In genomic region chr1:230120949-230121381, GRCh38 we compare ENCODE assay signal across 8 cellular contexts. TPM values are rescaled to one million over a fixed set of nuclear protein-coding genes. Genes with fewer than 3 reads are reported as not detected.
DNase-seq lines count a peak whose midpoint lies in the region; ATAC-seq and TF ChIP-seq lines count a peak whose summit lies in the region.

No MANE protein-coding gene starts in this region.

- H3K27me3 Mint-ChIP-seq in naive thymus-derived CD8-positive, alpha-beta T cell: no peaks in the 10 kb centered on the region

- peak overlapping the region in 3 of 10 donors; percentile 2 to 73 (median 42) for H3K27ac Mint-ChIP-seq in naive thymus-derived CD8-positive, alpha-beta T cell

- H3K4me3 ChIP-seq in tibial artery: no peak overlapping the region

- H3K4me1 ChIP-seq in foreskin keratinocyte: peaks cover 32% of the 10 kb centered on the region
- H3K4me1 ChIP-seq in tibial artery: peaks cover 0 to 21% (median 6%) of the 10 kb centered on the region in 4 donors

- peaks cover 0 to 18% (median 10%) of the 10 kb centered on the region in 3 donors for H3K36me3 Mint-ChIP-seq in naive thymus-derived CD8-positive, alpha-beta T cell

- POLR2A ChIA-PET in naive thymus-derived CD8-positive, alpha-beta T cell (lab: Charles Lee): no interaction called here

- peak; percentile 55 for TF ChIP-seq CTCF in foreskin keratinocyte (conservative IDR thresholded peaks at IDR 0.05)
- TF ChIP-seq CTCF in tibial artery (IDR thresholded peaks at IDR 0.05): peak; percentile 35 to 44

- DNase-seq in SIG-M5 treated with dmso at 0.1 percent for 504 hours (lab: John Stamatoyannopoulos, UW; ENCODE audit: unreplicated experiment): peak; percentile 24
- DNase-seq in SIG-M5 (lab: John Stamatoyannopoulos, UW): no peak
- peak; percentile 27 for DNase-seq in RKO (ENCODE audit: low spot score)
- no peak for DNase-seq in foreskin keratinocyte
- DNase-seq in tibial artery: no peak
- no peak for DNase-seq in naive thymus-derived CD8-positive, alpha-beta T cell
- DNase-seq in KG1 (lab: John Stamatoyannopoulos, UW): no peak

- no peaks in the 10 kb centered on the region for H3K9me3 ChIP-seq in tibial artery

- H3K9me3 Mint-ChIP-seq in naive thymus-derived CD8-positive, alpha-beta T cell: no peaks in the 10 kb centered on the region

- intact Hi-C loops in tibial artery (cut with DNase I; ENCODE audit: low total_unique reads): loop anchor here (10.0 kb wide), 1 partner anchor 56 kb away; the partner anchor contains the start of gene GALNT2

- H3K36me3 ChIP-seq in tibial artery: peaks cover 0 to 10% (median 0%) of the 10 kb centered on the region in 3 donors

- no peak overlapping the region for H3K4me3 Mint-ChIP-seq in naive thymus-derived CD8-positive, alpha-beta T cell

- ATAC-seq in foreskin keratinocyte: peak; percentile 29
- no peak for ATAC-seq in naive thymus-derived CD8-positive, alpha-beta T cell
- no peak for ATAC-seq in HG02759 (IDR thresholded peaks at IDR 0.05; ENCODE audit: unreplicated experiment)

- H3K4me1 Mint-ChIP-seq in naive thymus-derived CD8-positive, alpha-beta T cell: peaks cover 37 to 78% (median 64%) of the 10 kb centered on the region in 4 donors

- H3K27ac ChIP-seq in foreskin keratinocyte (no peak overlapping the region), tibial artery (no peak overlapping the region)

- no peaks in the 10 kb centered on the region for H3K27me3 ChIP-seq in foreskin keratinocyte
- H3K27me3 ChIP-seq in tibial artery: no peaks in the 10 kb centered on the region

RNA-seq across cellular contexts. Expression of gene GALNT2, which starts 53.9 kb away (rescaled TPM):
- 71.2 and 86.9 TPM in 2 replicates for total RNA-seq in foreskin keratinocyte
- 47.0 and 55.0 TPM in 2 replicates for polyA plus RNA-seq in foreskin keratinocyte
- total RNA-seq in naive thymus-derived CD8-positive, alpha-beta T cell: 10 to 100 TPM; 20.6 to 22.2 TPM
- 10 to 100 TPM; 10.7 to 15.3 (median 11.0) TPM for polyA plus RNA-seq in naive thymus-derived CD8-positive, alpha-beta T cell

Comparison
In these comparisons a context has a peak if more than half of its experiments do, and no peak if none do; other contexts are left out.
1. DNase-seq: peak in SIG-M5 treated with dmso at 0.1 percent for 504 hours (single experiment) and RKO (single experiment); none in SIG-M5 (single experiment), foreskin keratinocyte (0 of 2), tibial artery (0 of 2), naive thymus-derived CD8-positive, alpha-beta T cell (0 of 10) and KG1 (single experiment).